Comparison of ENCODE assay signal across 13 cellular contexts in the genomic region with DNA sequence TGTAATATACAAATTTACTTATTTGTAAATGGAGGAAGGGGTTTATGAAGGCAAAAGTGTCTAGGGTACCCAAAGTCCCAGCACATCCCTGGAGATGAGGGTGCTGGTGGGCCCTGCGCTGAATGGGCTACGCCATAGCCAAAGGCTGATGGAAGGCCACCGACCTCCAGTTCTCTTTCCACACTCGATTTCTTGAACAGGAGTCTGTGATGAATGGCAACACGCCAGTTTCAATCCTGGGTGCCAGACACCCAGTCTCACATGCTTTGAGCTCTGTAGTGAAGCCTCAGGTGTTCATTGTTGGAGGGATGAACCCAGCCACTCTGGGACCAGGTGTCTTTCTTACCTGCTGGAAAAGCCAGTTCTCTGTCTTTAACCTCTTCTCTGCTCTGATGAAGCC. TPM values are rescaled to one million over a fixed set of nuclear protein-coding genes. Genes with fewer than 3 reads are reported as not detected.
DNase-seq lines count a peak whose midpoint lies in the region; ATAC-seq and TF ChIP-seq lines count a peak whose summit lies in the region.
"Had no signal": no experiment of that assay in that cellular context is flagged by ENCODE, and none has a peak within 500 bp of the region (broad histone marks: within the 10 kb centered on the region; RNA-seq: fewer than 3 reads in every experiment).

No MANE protein-coding gene starts in this region.

- no peak overlapping the region for H3K56ac ChIP-seq in H9 (ENCODE audit: insufficient read length, low read depth, low read length)

- H3K9me3 Mint-ChIP-seq in H9 (no peaks in the 10 kb centered on the region; a peak in 2 of 5 replicates), endothelial cell (ENCODE audit: unreplicated experiment) (no peaks in the 10 kb centered on the region), neural progenitor cell (peaks cover 2% of the 10 kb centered on the region)
- H3K9me3 Mint-ChIP-seq in activated CD8-positive, alpha-beta T cell treated with anti-CD3 and anti-CD28 coated beads for 36 hours, result no peaks in the 10 kb centered on the region
- H3K9me3 Mint-ChIP-seq: stimulated activated naive CD8-positive, alpha-beta T cell treated with anti-CD3 and anti-CD28 coated beads, Interleukin-15, amount 100 ng/mL, for 72 hours had no signal

- intact Hi-C loops in activated CD8-positive, alpha-beta T cell treated with anti-CD3 and anti-CD28 coated beads for 36 hours (cut with micrococcal nuclease), result no loop called here

- no peak overlapping the region for H2BK5ac ChIP-seq in H9 (ENCODE audit: insufficient read length, low read length)

- H3T11ph ChIP-seq in H9 (ENCODE audit: low read length), result no peak overlapping the region

- no peak overlapping the region for H3K9ac ChIP-seq in H9 (ENCODE audit: extremely low read depth, insufficient read length, low read length)
- H3K9ac ChIP-seq in neural progenitor cell, result no peak overlapping the region

- no CpG with 5 or more reads among the region's 5 CpGs for WGBS in H9 (ENCODE audit: extremely low coverage, insufficient read length, low lambda C conversion rate)

- no peak for ATAC-seq in GM19455 (IDR thresholded peaks at IDR 0.05; ENCODE audit: unreplicated experiment)
- no peak for ATAC-seq in HG02798 (IDR thresholded peaks at IDR 0.05; ENCODE audit: poor library complexity, unreplicated experiment)
- ATAC-seq in activated CD8-positive, alpha-beta T cell treated with anti-CD3 and anti-CD28 coated beads for 36 hours, result no peak

- POLR2A ChIA-PET in activated CD8-positive, alpha-beta T cell treated with anti-CD3 and anti-CD28 coated beads for 36 hours (lab: Charles Lee), result no interaction called here

- no peak overlapping the region for H3K4me3 ChIP-seq in neural progenitor cell
- no peak overlapping the region for H3K4me3 ChIP-seq in brain microvascular endothelial cell (ENCODE audit: low read depth, low read length)
- H3K4me3 ChIP-seq: GM12878 had no signal

- H3K79me1 ChIP-seq in H9 (ENCODE audit: insufficient read depth, low read depth, low read length, poor library complexity, severe bottlenecking), result no peaks in the 10 kb centered on the region

- H4K8ac ChIP-seq in H9 (replicated peaks; ENCODE audit: insufficient read length, low read depth, low read length), result no peak overlapping the region

- H2BK20ac ChIP-seq in H9 (ENCODE audit: low read depth, low read length, poor library complexity, severe bottlenecking), result no peak overlapping the region

- peaks cover 28 to 37% of the 10 kb centered on the region in 2 experiments for H3K4me1 Mint-ChIP-seq in H9
- H3K4me1 Mint-ChIP-seq in endothelial cell (ENCODE audit: unreplicated experiment), result peaks cover 58% of the 10 kb centered on the region
- peaks cover 70% of the 10 kb centered on the region for H3K4me1 Mint-ChIP-seq in neural progenitor cell
- peaks cover 2% of the 10 kb centered on the region for H3K4me1 Mint-ChIP-seq in activated CD8-positive, alpha-beta T cell treated with anti-CD3 and anti-CD28 coated beads for 36 hours (ENCODE audit: low read depth)

- no peak overlapping the region for H2AK5ac ChIP-seq in H9 (ENCODE audit: insufficient read length, low read length)

- H3K14ac ChIP-seq in H9 (ENCODE audit: insufficient read depth, low read length), result no peak overlapping the region

- H3K36me3 Mint-ChIP-seq in H9 (ENCODE audit: insufficient read depth in 1 of 3, low read depth in 3 of 3) (no peaks in the 10 kb centered on the region), endothelial cell (ENCODE audit: low read depth, unreplicated experiment) (no peaks in the 10 kb centered on the region), neural progenitor cell (no peaks in the 10 kb centered on the region)
- no peaks in the 10 kb centered on the region for H3K36me3 Mint-ChIP-seq in activated CD8-positive, alpha-beta T cell treated with anti-CD3 and anti-CD28 coated beads for 36 hours (ENCODE audit: low read depth)

- no peaks in the 10 kb centered on the region for H3K36me3 ChIP-seq in neural progenitor cell
- H3K36me3 ChIP-seq in brain microvascular endothelial cell (replicated peaks), result no peaks in the 10 kb centered on the region

- H3K23ac ChIP-seq in H9 (ENCODE audit: insufficient read length, low read depth, low read length), result no peak overlapping the region

- no peak overlapping the region for H2AFZ ChIP-seq in H9 (ENCODE audit: low read length)
- H2AFZ ChIP-seq in neural progenitor cell (replicated peaks), result no peak overlapping the region

- CTCF ChIA-PET in activated CD8-positive, alpha-beta T cell treated with anti-CD3 and anti-CD28 coated beads for 36 hours (lab: Charles Lee), result no interaction called here

- H3K4ac ChIP-seq in H9 (ENCODE audit: low read depth, low read length), result no peak overlapping the region

- H3K4me3 Mint-ChIP-seq in H9 (peak overlapping the region; percentile 54 to 80; a peak in 4 of 5 replicates), endothelial cell (ENCODE audit: unreplicated experiment) (peak overlapping the region; percentile 90), neural progenitor cell (no peak overlapping the region)
- no peak overlapping the region for H3K4me3 Mint-ChIP-seq in activated CD8-positive, alpha-beta T cell treated with anti-CD3 and anti-CD28 coated beads for 36 hours

- H3K27me3 ChIP-seq in H9 (ENCODE audit: insufficient read depth, low read length) (peaks cover 70% of the 10 kb centered on the region), neural progenitor cell (peaks cover 95% of the 10 kb centered on the region), brain microvascular endothelial cell (replicated peaks) (peaks cover 22% of the 10 kb centered on the region)

- TF ChIP-seq CTCF in H9 (conservative IDR thresholded peaks at IDR 0.05) (no peak), endothelial cell (IDR thresholded peaks at IDR 0.05; ENCODE audit: unreplicated experiment) (no peak), neural progenitor cell (IDR thresholded peaks at IDR 0.05) (no peak), brain microvascular endothelial cell (IDR thresholded peaks at IDR 0.05; ENCODE audit: low read depth, low read length, missing control alignments) (no peak)
- no peak for TF ChIP-seq CTCF in activated CD8-positive, alpha-beta T cell treated with anti-CD3 and anti-CD28 coated beads for 36 hours (IDR thresholded peaks at IDR 0.05)

- no peak overlapping the region for H2BK120ac ChIP-seq in H9 (ENCODE audit: low read depth, low read length, poor library complexity, severe bottlenecking)

- H2BK15ac ChIP-seq in H9 (ENCODE audit: low read depth, low read length), result no peak overlapping the region

- H3K23me2 ChIP-seq in H9 (ENCODE audit: insufficient read length, low read depth, low read length, poor library complexity, severe bottlenecking), result no peaks in the 10 kb centered on the region

- no peak overlapping the region for H2BK12ac ChIP-seq in H9 (ENCODE audit: insufficient read length, low read depth, low read length)

- H3K4me2 ChIP-seq in H9 (ENCODE audit: insufficient read depth, insufficient read length, low read length), result no peak overlapping the region
- peak overlapping the region; percentile 85 for H3K4me2 ChIP-seq in neural progenitor cell

- DNase-seq in Ammon's horn (ENCODE audit: low spot score) (peak; percentile 3), H9 (no peak), endothelial cell (ENCODE audit: low spot score) (no peak), neural progenitor cell (ENCODE audit: low spot score) (peak; percentile 13), brain microvascular endothelial cell (no peak)
- DNase-seq in activated CD8-positive, alpha-beta T cell treated with anti-CD3 and anti-CD28 coated beads for 36 hours, result no peak
- DNase-seq: activated CD4-positive, alpha-beta T cell treated with anti-CD3 and anti-CD28 coated beads for 1 hour; NCI-H187 treated with DMSO at 0.1 percent for 48 hours; stimulated activated CD4-positive, alpha-beta T cell treated with anti-CD3 and anti-CD28 coated beads, Interleukin-1b, Interleukin-23, amount 100 ng/mL, for 48 hours; stimulated activated naive CD8-positive, alpha-beta T cell treated with anti-CD3 and anti-CD28 coated beads, Interleukin-15, amount 100 ng/mL, for 72 hours had no signal

- no peak overlapping the region for H3K27ac ChIP-seq in H9 (ENCODE audit: insufficient read length, low read depth, low read length)
- H3K27ac ChIP-seq in neural progenitor cell, result no peak overlapping the region
- H3K27ac ChIP-seq in brain microvascular endothelial cell, result no peak overlapping the region

- H4K20me1 ChIP-seq in H9 (ENCODE audit: control insufficient read depth, insufficient read depth, insufficient read length) (no peaks in the 10 kb centered on the region), neural progenitor cell (ENCODE audit: low read depth) (peaks cover 7% of the 10 kb centered on the region)

- in situ Hi-C loops in brain microvascular endothelial cell (cut with HindIII; ENCODE audit: low pct_ligation_motif_present, low sequenced_read_pairs), result no loop called here

- peaks cover 40% of the 10 kb centered on the region for H3F3A ChIP-seq in neural progenitor cell (ENCODE audit: low read depth)

- no peaks in the 10 kb centered on the region for H3K9me3 ChIP-seq in H9 (ENCODE audit: control insufficient read depth, low read depth, low read length)
- no peaks in the 10 kb centered on the region for H3K9me3 ChIP-seq in neural progenitor cell (ENCODE audit: low read depth)

- peaks cover 96% of the 10 kb centered on the region for H3K27me3 Mint-ChIP-seq in H9 (ENCODE audit: low read depth)
- peaks cover 5% of the 10 kb centered on the region for H3K27me3 Mint-ChIP-seq in endothelial cell (ENCODE audit: unreplicated experiment)
- peaks cover 21% of the 10 kb centered on the region for H3K27me3 Mint-ChIP-seq in neural progenitor cell (ENCODE audit: insufficient read depth, low read depth)
- peaks cover 52% of the 10 kb centered on the region for H3K27me3 Mint-ChIP-seq in activated CD8-positive, alpha-beta T cell treated with anti-CD3 and anti-CD28 coated beads for 36 hours

- H4K5ac ChIP-seq in H9 (ENCODE audit: insufficient read length, low read depth, low read length), result no peak overlapping the region

- H3K4me1 ChIP-seq in H9 (ENCODE audit: insufficient read depth, low read length) (no peaks in the 10 kb centered on the region), neural progenitor cell (peaks cover 58% of the 10 kb centered on the region)

- H4K91ac ChIP-seq in H9 (ENCODE audit: insufficient read length, low read depth, low read length), result no peak overlapping the region

- H3K79me2 ChIP-seq in H9 (ENCODE audit: insufficient read depth, low read length) (no peaks in the 10 kb centered on the region), neural progenitor cell (ENCODE audit: low read depth) (no peaks in the 10 kb centered on the region)

- H3K18ac ChIP-seq in H9 (ENCODE audit: insufficient read length, low read depth, low read length), result no peak overlapping the region

- H3K27ac Mint-ChIP-seq in H9 (no peak overlapping the region), endothelial cell (ENCODE audit: unreplicated experiment) (no peak overlapping the region), neural progenitor cell (no peak overlapping the region)
- H3K27ac Mint-ChIP-seq in activated CD8-positive, alpha-beta T cell treated with anti-CD3 and anti-CD28 coated beads for 36 hours, result no peak overlapping the region
- H3K27ac Mint-ChIP-seq: stimulated activated naive CD8-positive, alpha-beta T cell treated with anti-CD3 and anti-CD28 coated beads, Interleukin-15, amount 100 ng/mL, for 72 hours had no signal

RNA-seq across cellular contexts. Expression of gene LRMDA, which starts 0.8 kb away (rescaled TPM):
- total RNA-seq in H9 (2021) (1.8 and 2.1 TPM in 2 replicates), endothelial cell (ENCODE audit: unreplicated experiment) (19.4 TPM), neural progenitor cell (ENCODE audit: low replicate concordance) (5.2 TPM in 1 of 2 replicates, not detected in the other)
- not detected for total RNA-seq in activated CD8-positive, alpha-beta T cell treated with anti-CD3 and anti-CD28 coated beads for 36 hours

RNA-seq across cellular contexts. Expression of gene ZNF503, which starts 30.6 kb away (rescaled TPM):
- 0.09 and 0.13 TPM in 2 replicates for total RNA-seq in H9 (2021)
- 8.9 TPM for total RNA-seq in endothelial cell (ENCODE audit: unreplicated experiment)
- 8.3 and 20.9 TPM in 2 replicates for total RNA-seq in neural progenitor cell (ENCODE audit: low replicate concordance)
- total RNA-seq in activated CD8-positive, alpha-beta T cell treated with anti-CD3 and anti-CD28 coated beads for 36 hours, result under 1 TPM; 0.25 to 0.31 TPM

Comparison
In these comparisons a context has a peak if more than half of its experiments do, and no peak if none do; other contexts are left out.
1. DNase-seq: peak in Ammon's horn (single experiment) and neural progenitor cell (single experiment); none in H9 (single experiment), endothelial cell (single experiment), activated CD8-positive, alpha-beta T cell treated with anti-CD3 and anti-CD28 coated beads for 36 hours (single experiment) and brain microvascular endothelial cell (single experiment).
2. H3K4me3 Mint-ChIP-seq: peak in H9 (2 of 2) and endothelial cell (single experiment); none in neural progenitor cell (single experiment) and activated CD8-positive, alpha-beta T cell treated with anti-CD3 and anti-CD28 coated beads for 36 hours (single experiment).